In genomic region chr6:150735340-150735851, GRCh38 we compare ENCODE assay signal across 21 cellular contexts.
DNase-seq lines count a peak whose midpoint lies in the region; ATAC-seq, FAIRE-seq and TF ChIP-seq lines count a peak whose summit lies in the region.
"Had no signal": no experiment of that assay in that cellular context is flagged by ENCODE, and none has a peak within 500 bp of the region (broad histone marks: within the 10 kb centered on the region; RNA-seq: fewer than 3 reads in every experiment).

No MANE protein-coding gene starts in this region.

- H3K4me3 ChIP-seq in HepG2 (replicated peaks in 1 of 3; ENCODE audit: insufficient read depth in 1 of 3, low read depth in 2 of 3, low read length in 3 of 3), result no peak overlapping the region
- no peak overlapping the region for H3K4me3 ChIP-seq in right lobe of liver
- no peak overlapping the region for H3K4me3 ChIP-seq in psoas muscle
- H3K4me3 ChIP-seq: A549, HAP-1 had no signal

- H3K27me3 Mint-ChIP-seq in endothelial cell (ENCODE audit: unreplicated experiment), result no peaks in the 10 kb centered on the region
- H3K27me3 Mint-ChIP-seq in stimulated activated naive B cell treated with anti-CD40 and anti-IgM and Interleukin-4, amounts not matched to agents 10 μg/mL and 1 μg/mL and 100 μg/mL, for 72 hours, result no peaks in the 10 kb centered on the region
- H3K27me3 Mint-ChIP-seq in CD14-positive monocyte (ENCODE audit: low read depth in 3 of 3), result peaks cover 0 to 6% (median 2%) of the 10 kb centered on the region in 3 donors
- H3K27me3 Mint-ChIP-seq: CD4-positive, CD25-positive, alpha-beta regulatory T cell had no signal

- CTCF ChIA-PET in HepG2 (lab: Yijun Ruan, JAX; ENCODE audit: low intra/inter-chr PET ratio, low total read pairs), result no interaction called here

- intact Hi-C loops in HepG2 (cut with micrococcal nuclease; ENCODE audit: unreplicated experiment), result no loop called here
- intact Hi-C loops in right lobe of liver (cut with DNase I), result no loop called here
- intact Hi-C loops in psoas muscle (cut with DNase I), result no loop called here
- intact Hi-C loops in CD14-positive monocyte (cut with micrococcal nuclease), result no loop called here

- no peaks in the 10 kb centered on the region for H3K79me2 ChIP-seq in HepG2 (ENCODE audit: insufficient read depth, low read length)

- H3K9me3 Mint-ChIP-seq in endothelial cell (ENCODE audit: unreplicated experiment) (no peaks in the 10 kb centered on the region), CD14-positive monocyte (peaks cover 0 to 2% (median 0%) of the 10 kb centered on the region in 7 donors)
- H3K9me3 Mint-ChIP-seq in stimulated activated naive B cell treated with anti-CD40 and anti-IgM and Interleukin-4, amounts not matched to agents 10 μg/mL and 1 μg/mL and 100 μg/mL, for 72 hours, result no peaks in the 10 kb centered on the region
- H3K9me3 Mint-ChIP-seq: CD4-positive, CD25-positive, alpha-beta regulatory T cell; CD8-positive, alpha-beta T cell had no signal

- no peaks in the 10 kb centered on the region for H4K20me1 ChIP-seq in HepG2 (ENCODE audit: insufficient read depth, low read length)

- H3K27ac ChIP-seq in HepG2 (ENCODE audit: extremely low read length, insufficient read depth, low read length) (no peak overlapping the region), right lobe of liver (no peak overlapping the region), psoas muscle (no peak overlapping the region)
- H3K27ac ChIP-seq: A549 had no signal

- no peak overlapping the region for H2AFZ ChIP-seq in HepG2 (ENCODE audit: low read length)

- TF ChIP-seq RAD21 in HepG2 (CRISPR knock-in tag; IDR thresholded peaks at IDR 0.05), result no peak

- 58% methylated on average over 3 of the region's 3 CpGs for WGBS in HepG2 (ENCODE audit: low lambda C conversion rate)
- 95% methylated on average over 3 of the region's 3 CpGs for WGBS in right lobe of liver (ENCODE audit: insufficient coverage, low coverage, low lambda C conversion rate, missing lambda C conversion rate)
- 64 to 72% (median 70%) methylated on average over 3 of the region's 3 CpGs for WGBS in psoas muscle, 3 donors

- no peaks in the 10 kb centered on the region for H3K9me3 ChIP-seq in HepG2 (ENCODE audit: low read length)
- no peaks in the 10 kb centered on the region for H3K9me3 ChIP-seq in right lobe of liver
- no peaks in the 10 kb centered on the region for H3K9me3 ChIP-seq in psoas muscle
- H3K9me3 ChIP-seq: A549, Caco-2, HAP-1 had no signal

- BruUV-seq in HepG2 (replicated peaks; lab: Mats Ljungman, UMichigan), result no TSS peak

- TF ChIP-seq EP300 in HepG2 (IDR thresholded peaks at IDR 0.05; ENCODE audit: low read depth in 2 of 2, low read length in 2 of 2) (no peak), HepG2 (CRISPR knock-in tag; IDR thresholded peaks at IDR 0.05; ENCODE audit: borderline replicate concordance) (no peak)

- DNase-seq in HepG2 (ENCODE audit: low spot score), result no peak
- no peak for DNase-seq in right lobe of liver
- no peak for DNase-seq in endothelial cell (ENCODE audit: low spot score)
- no peak for DNase-seq in stimulated activated naive B cell treated with anti-CD40 and anti-IgM and Interleukin-4, amounts not matched to agents 10 μg/mL and 1 μg/mL and 100 μg/mL, for 72 hours
- no peak for DNase-seq in psoas muscle
- no peak for DNase-seq in CD14-positive monocyte (ENCODE audit: low spot score)
- DNase-seq: 8988T; ACHN; AML-193; C1 segment of cervical spinal cord; Caco-2; CD4-positive, CD25-positive, alpha-beta regulatory T cell; CD8-positive, alpha-beta T cell; DMS153; DND-41; GOT3 had no signal

- H3K4me1 ChIP-seq in HepG2 (ENCODE audit: insufficient read depth, low read length) (no peaks in the 10 kb centered on the region), right lobe of liver (no peaks in the 10 kb centered on the region), psoas muscle (no peaks in the 10 kb centered on the region)
- H3K4me1 ChIP-seq: A549 had no signal

- peaks cover 0 to 3% of the 10 kb centered on the region in 2 experiments; a peak in 1 of 5 replicates for H3K27me3 ChIP-seq in HepG2 (ENCODE audit: control insufficient read depth in 1 of 2, insufficient read depth in 2 of 2, low read length in 2 of 2)
- no peaks in the 10 kb centered on the region for H3K27me3 ChIP-seq in right lobe of liver
- no peaks in the 10 kb centered on the region for H3K27me3 ChIP-seq in psoas muscle (ENCODE audit: insufficient read depth in 3 of 3, low read length in 2 of 3)

- no peak for ATAC-seq in HepG2
- no peak for ATAC-seq in right lobe of liver
- peak; percentile 10 to 22 for ATAC-seq in stimulated activated naive B cell treated with anti-CD40 and anti-IgM and Interleukin-4, amounts not matched to agents 10 μg/mL and 1 μg/mL and 100 μg/mL, for 72 hours (replicated peaks)
- no peak for ATAC-seq in psoas muscle
- ATAC-seq: A549; CD8-positive, alpha-beta T cell had no signal

- TF ChIP-seq POLR2A in HepG2 (IDR thresholded peaks at IDR 0.05; ENCODE audit: insufficient read depth in 1 of 2, low read depth in 2 of 2, low read length in 2 of 2) (no peak), right lobe of liver (IDR thresholded peaks at IDR 0.05) (no peak)

- in situ Hi-C loops in HepG2 (cut with HindIII; ENCODE audit: extremely low pct_ligation_motif_present, low pct_unique_long_range_greater_than_20kb), result no loop called here

- TF ChIP-seq CTCF in HepG2 (CRISPR knock-in tag; IDR thresholded peaks at IDR 0.05) (no peak), right lobe of liver (IDR thresholded peaks at IDR 0.05) (no peak), endothelial cell (IDR thresholded peaks at IDR 0.05; ENCODE audit: unreplicated experiment) (no peak), psoas muscle (IDR thresholded peaks at IDR 0.05) (no peak), CD14-positive monocyte (IDR thresholded peaks at IDR 0.05) (no peak)

- no peak overlapping the region for H3K9ac ChIP-seq in HepG2 (ENCODE audit: insufficient read depth, low read depth, low read length)

- H3K4me1 Mint-ChIP-seq in endothelial cell (ENCODE audit: unreplicated experiment) (no peaks in the 10 kb centered on the region), CD14-positive monocyte (no peaks in the 10 kb centered on the region)
- peaks cover 32 to 70% of the 10 kb centered on the region in 2 donors for H3K4me1 Mint-ChIP-seq in stimulated activated naive B cell treated with anti-CD40 and anti-IgM and Interleukin-4, amounts not matched to agents 10 μg/mL and 1 μg/mL and 100 μg/mL, for 72 hours
- H3K4me1 Mint-ChIP-seq: CD4-positive, CD25-positive, alpha-beta regulatory T cell had no signal

- H3K4me3 Mint-ChIP-seq in endothelial cell (ENCODE audit: unreplicated experiment) (peak overlapping the region; percentile 12), CD14-positive monocyte (no peak overlapping the region)
- H3K4me3 Mint-ChIP-seq in stimulated activated naive B cell treated with anti-CD40 and anti-IgM and Interleukin-4, amounts not matched to agents 10 μg/mL and 1 μg/mL and 100 μg/mL, for 72 hours, result peak overlapping the region in 1 of 2 donors; percentile 9
- H3K4me3 Mint-ChIP-seq: CD4-positive, CD25-positive, alpha-beta regulatory T cell; CD8-positive, alpha-beta T cell had no signal

- H3K36me3 Mint-ChIP-seq in endothelial cell (ENCODE audit: low read depth, unreplicated experiment), result peaks cover 24% of the 10 kb centered on the region
- H3K36me3 Mint-ChIP-seq in stimulated activated naive B cell treated with anti-CD40 and anti-IgM and Interleukin-4, amounts not matched to agents 10 μg/mL and 1 μg/mL and 100 μg/mL, for 72 hours, result peaks cover 37 to 50% of the 10 kb centered on the region in 2 donors
- no peaks in the 10 kb centered on the region for H3K36me3 Mint-ChIP-seq in CD14-positive monocyte
- H3K36me3 Mint-ChIP-seq: CD4-positive, CD25-positive, alpha-beta regulatory T cell; CD8-positive, alpha-beta T cell had no signal

- H3K27ac Mint-ChIP-seq in endothelial cell (ENCODE audit: unreplicated experiment), result no peak overlapping the region
- no peak overlapping the region for H3K27ac Mint-ChIP-seq in stimulated activated naive B cell treated with anti-CD40 and anti-IgM and Interleukin-4, amounts not matched to agents 10 μg/mL and 1 μg/mL and 100 μg/mL, for 72 hours
- H3K27ac Mint-ChIP-seq in CD14-positive monocyte, result no peak overlapping the region
- H3K27ac Mint-ChIP-seq: CD4-positive, CD25-positive, alpha-beta regulatory T cell; CD8-positive, alpha-beta T cell had no signal

- H3K4me2 ChIP-seq in HepG2 (ENCODE audit: low read depth, low read length), result no peak overlapping the region
- H3K4me2 ChIP-seq: A549 had no signal

- POLR2A ChIA-PET in HepG2 (lab: Yijun Ruan, JAX), result no interaction called here

- FAIRE-seq in HepG2 (lab: Jason Lieb, UNC), result no peak
- FAIRE-seq: A549, G401.6, GM12892, H54 had no signal

- H3K36me3 ChIP-seq in HepG2 (replicated peaks in 1 of 2; ENCODE audit: control insufficient read depth in 1 of 2, insufficient read depth in 2 of 2, low read length in 2 of 2) (no peaks in the 10 kb centered on the region), right lobe of liver (peaks cover 0 to 13% (median 0%) of the 10 kb centered on the region in 4 donors), psoas muscle (ENCODE audit: insufficient read depth in 1 of 2, low read depth in 1 of 2) (no peaks in the 10 kb centered on the region)

TF ChIP-seq in HepG2, 621 proteins besides CTCF, POLR2A, EP300 and RAD21:
- TF ChIP-seq JUN (CRISPR knock-in tag; IDR thresholded peaks at IDR 0.05) (no peak), ATF7 (IDR thresholded peaks at IDR 0.05) (peak; percentile 78), ATF7 (CRISPR knock-in tag; IDR thresholded peaks at IDR 0.05) (no peak)

Comparison
In these comparisons a context has a peak if more than half of its experiments do, and no peak if none do; other contexts are left out.
1. ATAC-seq: peak in stimulated activated naive B cell treated with anti-CD40 and anti-IgM and Interleukin-4, amounts not matched to agents 10 μg/mL and 1 μg/mL and 100 μg/mL, for 72 hours (2 of 2); none in HepG2 (single experiment), right lobe of liver (0 of 4) and psoas muscle (0 of 4).